In genomic region chr2:27705851-27706622, GRCh38 we compare ENCODE assay signal across 1 cellular context.
TF ChIP-seq lines count a peak whose summit lies in the region.

No MANE protein-coding gene starts in this region.

TF ChIP-seq in IMR-90, 13 proteins besides CTCF, POLR2A, EP300 and RAD21:
- TF ChIP-seq MAFK (IDR thresholded peaks at IDR 0.05; ENCODE audit: low read depth, low read length) = peak; percentile 48
- TF ChIP-seq BHLHE40 (IDR thresholded peaks at IDR 0.05; ENCODE audit: low read depth, low read length) = peak; percentile 40; the same call in 1 of the 2 replicates
- TF ChIP-seq CHD1 (IDR thresholded peaks at IDR 0.05; ENCODE audit: low read depth, low read length) = no peak
- peak; percentile 90 for TF ChIP-seq NFE2L2 (IDR thresholded peaks at IDR 0.05; ENCODE audit: low read depth, low read length)
- TF ChIP-seq SMC3 (IDR thresholded peaks at IDR 0.05; ENCODE audit: low read depth, low read length) = no peak; the same call in 1 of the 2 replicates
- TF ChIP-seq CEBPB (IDR thresholded peaks at IDR 0.05; ENCODE audit: low read depth, low read length) = peak; percentile 32; the same call in 1 of the 2 replicates
- peak; percentile 47 for TF ChIP-seq RCOR1 (IDR thresholded peaks at IDR 0.05; ENCODE audit: insufficient replicate concordance, low read length)
- TF ChIP-seq ELK1 (IDR thresholded peaks at IDR 0.05; ENCODE audit: borderline replicate concordance, low read depth, low read length) = no peak
- peak; percentile 53; the same call in 1 of the 2 replicates for TF ChIP-seq MXI1 (IDR thresholded peaks at IDR 0.05; ENCODE audit: borderline replicate concordance, low read depth, low read length)
- no peak for TF ChIP-seq RFX5 (IDR thresholded peaks at IDR 0.05; ENCODE audit: low read depth, low read length)
- TF ChIP-seq FOS (IDR thresholded peaks at IDR 0.05; ENCODE audit: low read depth, low read length) = no peak; the same call in 1 of the 2 replicates
- peak; percentile 77; the same call in 1 of the 2 replicates for TF ChIP-seq MAZ (IDR thresholded peaks at IDR 0.05; ENCODE audit: borderline replicate concordance, low read depth, low read length)
- TF ChIP-seq USF2 (IDR thresholded peaks at IDR 0.05; ENCODE audit: low read depth, low read length) = no peak
